In the genomic region with DNA sequence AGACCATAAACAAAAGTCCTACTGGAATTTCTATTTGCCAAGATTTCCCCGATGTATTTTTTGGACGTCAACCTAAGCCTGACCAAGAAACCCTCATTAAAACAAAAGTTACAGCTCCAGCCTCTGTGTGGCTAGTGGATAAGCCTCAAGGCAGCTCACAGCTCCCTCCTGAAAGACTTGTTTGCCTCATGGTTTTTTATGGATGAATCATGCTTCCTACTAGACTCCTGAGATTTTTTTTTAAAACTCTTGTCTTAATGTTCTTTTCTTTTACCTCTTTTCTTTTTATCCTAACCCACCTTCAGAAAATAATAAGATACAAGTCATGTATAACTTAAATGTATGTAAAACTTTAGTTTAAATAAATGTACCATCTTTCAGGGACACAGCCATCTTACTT, we compare ENCODE assay signal across 13 cellular contexts. TPM values are rescaled to one million over a fixed set of nuclear protein-coding genes. Genes with fewer than 3 reads are reported as not detected.
DNase-seq lines count a peak whose midpoint lies in the region; ATAC-seq, FAIRE-seq and TF ChIP-seq lines count a peak whose summit lies in the region.
"Had no signal": no experiment of that assay in that cellular context is flagged by ENCODE, and none has a peak within 500 bp of the region (broad histone marks: within the 10 kb centered on the region; RNA-seq: fewer than 3 reads in every experiment).

No MANE protein-coding gene starts in this region.

- H3K4me1 Mint-ChIP-seq in astrocyte (ENCODE audit: low read depth, unreplicated experiment) (peaks cover 30% of the 10 kb centered on the region), H9 (peaks cover 4 to 5% of the 10 kb centered on the region in 2 experiments; a peak in 2 of 4 replicates)
- H3K4me1 Mint-ChIP-seq: stimulated activated memory B cell treated with anti-CD40 and anti-IgM and Interleukin-4, amounts not matched to agents 10 μg/mL and 1 μg/mL and 100 μg/mL, for 72 hours had no signal

- H3K14ac ChIP-seq in H9 (ENCODE audit: insufficient read depth, low read length) = no peak overlapping the region

- H2BK5ac ChIP-seq in H9 (ENCODE audit: insufficient read length, low read length) = no peak overlapping the region

- H4K20me1 ChIP-seq in astrocyte (ENCODE audit: insufficient read depth, low read length) (no peaks in the 10 kb centered on the region), H9 (ENCODE audit: control insufficient read depth, insufficient read depth, insufficient read length) (no peaks in the 10 kb centered on the region)

- no peak overlapping the region for H3K4ac ChIP-seq in H9 (ENCODE audit: low read depth, low read length)

- no peaks in the 10 kb centered on the region for H3K23me2 ChIP-seq in H9 (ENCODE audit: insufficient read length, low read depth, low read length, poor library complexity, severe bottlenecking)

- H3K56ac ChIP-seq in H9 (ENCODE audit: insufficient read length, low read depth, low read length) = no peak overlapping the region

- H2BK15ac ChIP-seq in H9 (ENCODE audit: low read depth, low read length) = no peak overlapping the region

- H2AFZ ChIP-seq in astrocyte (ENCODE audit: low read depth, low read length) (no peak overlapping the region), H9 (ENCODE audit: low read length) (no peak overlapping the region)

- H3K79me2 ChIP-seq in astrocyte (ENCODE audit: insufficient read depth, low read length) = no peaks in the 10 kb centered on the region
- no peaks in the 10 kb centered on the region for H3K79me2 ChIP-seq in H9 (ENCODE audit: insufficient read depth, low read length)

- no peak overlapping the region for H4K8ac ChIP-seq in H9 (replicated peaks; ENCODE audit: insufficient read length, low read depth, low read length)

- H3K9me3 ChIP-seq in astrocyte (ENCODE audit: insufficient read depth, low read depth, low read length) = no peaks in the 10 kb centered on the region
- no peaks in the 10 kb centered on the region for H3K9me3 ChIP-seq in tibial artery
- no peaks in the 10 kb centered on the region for H3K9me3 ChIP-seq in H9 (ENCODE audit: control insufficient read depth, low read depth, low read length)
- H3K9me3 ChIP-seq: colonic mucosa had no signal

- H3K27ac ChIP-seq in astrocyte (ENCODE audit: low read depth, low read length) (peak overlapping the region; percentile 35), tibial artery (peak overlapping the region; percentile 47 to 57), H9 (ENCODE audit: insufficient read length, low read depth, low read length) (no peak overlapping the region)
- H3K27ac ChIP-seq: colonic mucosa, VCaP had no signal

- H2AK5ac ChIP-seq in H9 (ENCODE audit: insufficient read length, low read length) = no peak overlapping the region

- H3K4me2 ChIP-seq in astrocyte (ENCODE audit: low read length) (peak overlapping the region; percentile 67), H9 (ENCODE audit: insufficient read depth, insufficient read length, low read length) (no peak overlapping the region)

- no peaks in the 10 kb centered on the region for H3K27me3 ChIP-seq in astrocyte (ENCODE audit: insufficient read depth, low read length)
- no peaks in the 10 kb centered on the region for H3K27me3 ChIP-seq in tibial artery
- no peaks in the 10 kb centered on the region for H3K27me3 ChIP-seq in H9 (ENCODE audit: insufficient read depth, low read length)
- H3K27me3 ChIP-seq: colonic mucosa had no signal

- H3K36me3 ChIP-seq in astrocyte (ENCODE audit: insufficient read depth, low read length) = no peaks in the 10 kb centered on the region
- no peaks in the 10 kb centered on the region for H3K36me3 ChIP-seq in tibial artery
- H3K36me3 ChIP-seq: colonic mucosa had no signal

- H4K5ac ChIP-seq in H9 (ENCODE audit: insufficient read length, low read depth, low read length) = no peak overlapping the region

- H3K4me3 Mint-ChIP-seq in astrocyte (ENCODE audit: unreplicated experiment) (peak overlapping the region; percentile 12), H9 (no peak overlapping the region)
- H3K4me3 Mint-ChIP-seq: stimulated activated memory B cell treated with anti-CD40 and anti-IgM and Interleukin-4, amounts not matched to agents 10 μg/mL and 1 μg/mL and 100 μg/mL, for 72 hours had no signal

- H3K9me3 Mint-ChIP-seq in astrocyte (ENCODE audit: unreplicated experiment) (peaks cover 2% of the 10 kb centered on the region), H9 (peaks cover 0 to 2% of the 10 kb centered on the region in 2 experiments; a peak in 2 of 5 replicates)
- H3K9me3 Mint-ChIP-seq: stimulated activated memory B cell treated with anti-CD40 and anti-IgM and Interleukin-4, amounts not matched to agents 10 μg/mL and 1 μg/mL and 100 μg/mL, for 72 hours had no signal

- H3K27me3 Mint-ChIP-seq in astrocyte (ENCODE audit: low read depth, unreplicated experiment) (no peaks in the 10 kb centered on the region), H9 (ENCODE audit: low read depth) (no peaks in the 10 kb centered on the region)

- no peaks in the 10 kb centered on the region for H3K79me1 ChIP-seq in H9 (ENCODE audit: insufficient read depth, low read depth, low read length, poor library complexity, severe bottlenecking)

- no peak overlapping the region for H2BK20ac ChIP-seq in H9 (ENCODE audit: low read depth, low read length, poor library complexity, severe bottlenecking)

- no peak for ATAC-seq in HG03565 (IDR thresholded peaks at IDR 0.05; ENCODE audit: unreplicated experiment)
- no peak for ATAC-seq in GM18502 (IDR thresholded peaks at IDR 0.05; ENCODE audit: poor library complexity, unreplicated experiment)
- ATAC-seq: stimulated activated memory B cell treated with anti-CD40 and anti-IgM and Interleukin-4, amounts not matched to agents 10 μg/mL and 1 μg/mL and 100 μg/mL, for 72 hours had no signal

- no peak overlapping the region for H2BK12ac ChIP-seq in H9 (ENCODE audit: insufficient read length, low read depth, low read length)

- no CpG with 5 or more reads among the region's 2 CpGs for WGBS in H9 (ENCODE audit: extremely low coverage, insufficient read length, low lambda C conversion rate)

- H3K9ac ChIP-seq in astrocyte (ENCODE audit: low read length) (peak overlapping the region; percentile 46), H9 (ENCODE audit: extremely low read depth, insufficient read length, low read length) (no peak overlapping the region)

- peaks cover 33% of the 10 kb centered on the region for H3K4me1 ChIP-seq in astrocyte (ENCODE audit: insufficient read depth, low read length)
- H3K4me1 ChIP-seq in tibial artery = peaks cover 0 to 18% (median 1%) of the 10 kb centered on the region in 4 donors
- H3K4me1 ChIP-seq in H9 (ENCODE audit: insufficient read depth, low read length) = no peaks in the 10 kb centered on the region
- H3K4me1 ChIP-seq: colonic mucosa had no signal

- no peak overlapping the region for H3K18ac ChIP-seq in H9 (ENCODE audit: insufficient read length, low read depth, low read length)

- intact Hi-C loops in tibial artery (cut with DNase I; ENCODE audit: low total_unique reads) = no loop called here

- no peak overlapping the region for H3K23ac ChIP-seq in H9 (ENCODE audit: insufficient read length, low read depth, low read length)

- DNase-seq in HCEC 1CT = peak; percentile 78
- peak; percentile 93 for DNase-seq in astrocyte (ENCODE audit: low read depth)
- DNase-seq in foreskin fibroblast = peak; percentile 75 to 83
- DNase-seq in tibial artery = no peak
- DNase-seq in H9 = no peak
- DNase-seq in MV-4-11 (lab: John Stamatoyannopoulos, UW) = no peak
- DNase-seq: colonic mucosa, NCI-H1092 treated with DMSO at 0.1 percent for 48 hours had no signal

- H3K27ac Mint-ChIP-seq in astrocyte (ENCODE audit: unreplicated experiment) (peak overlapping the region; percentile 89), H9 (0 out of 7 replicates have a peak overlapping the region, but pooled peaks of 1 of the 3 experiments have one; percentile 78)
- H3K27ac Mint-ChIP-seq: stimulated activated memory B cell treated with anti-CD40 and anti-IgM and Interleukin-4, amounts not matched to agents 10 μg/mL and 1 μg/mL and 100 μg/mL, for 72 hours had no signal

- H2BK120ac ChIP-seq in H9 (ENCODE audit: low read depth, low read length, poor library complexity, severe bottlenecking) = no peak overlapping the region

- no peak overlapping the region for H3T11ph ChIP-seq in H9 (ENCODE audit: low read length)

- H3K4me3 ChIP-seq in astrocyte (ENCODE audit: insufficient read depth, low read depth, low read length) (peak overlapping the region; percentile 16), foreskin fibroblast (ENCODE audit: low read depth in 1 of 2, low read length in 2 of 2) (no peak overlapping the region), tibial artery (no peak overlapping the region)
- H3K4me3 ChIP-seq: colonic mucosa had no signal

- H3K36me3 Mint-ChIP-seq in astrocyte (ENCODE audit: low read depth, unreplicated experiment) = no peaks in the 10 kb centered on the region
- peaks cover 0 to 4% (median 0%) of the 10 kb centered on the region in 3 experiments; a peak in 1 of 7 replicates for H3K36me3 Mint-ChIP-seq in H9 (ENCODE audit: insufficient read depth in 1 of 3, low read depth in 3 of 3)
- H3K36me3 Mint-ChIP-seq: stimulated activated memory B cell treated with anti-CD40 and anti-IgM and Interleukin-4, amounts not matched to agents 10 μg/mL and 1 μg/mL and 100 μg/mL, for 72 hours had no signal

- H4K91ac ChIP-seq in H9 (ENCODE audit: insufficient read length, low read depth, low read length) = no peak overlapping the region

- FAIRE-seq in astrocyte (lab: Jason Lieb, UNC) = peak; percentile 37
- FAIRE-seq: H1 had no signal

- TF ChIP-seq CTCF in astrocyte (IDR thresholded peaks at IDR 0.05; ENCODE audit: insufficient read depth, low read depth, low read length) = no peak
- TF ChIP-seq CTCF in foreskin fibroblast (IDR thresholded peaks at IDR 0.05; ENCODE audit: low read depth, low read length) = no peak
- TF ChIP-seq CTCF in tibial artery (IDR thresholded peaks at IDR 0.05) = no peak
- TF ChIP-seq CTCF in H9 (conservative IDR thresholded peaks at IDR 0.05) = no peak

RNA-seq across cellular contexts. Expression of a gene that starts 52.4 kb away (rescaled TPM):
- total RNA-seq in astrocyte = 0.17 TPM in 1 of 2 replicates, not detected in the other
- total RNA-seq in H9 (2021) = not detected in 2 replicates
- total RNA-seq: H1 had no signal

Comparison
In these comparisons a context has a peak if more than half of its experiments do, and no peak if none do; other contexts are left out.
1. DNase-seq: peak in HCEC 1CT (single experiment), astrocyte (single experiment) and foreskin fibroblast (2 of 2); none in tibial artery (0 of 2), H9 (single experiment) and MV-4-11 (single experiment).